Comparison of ENCODE assay signal across 1 cellular context in the genomic region with DNA sequence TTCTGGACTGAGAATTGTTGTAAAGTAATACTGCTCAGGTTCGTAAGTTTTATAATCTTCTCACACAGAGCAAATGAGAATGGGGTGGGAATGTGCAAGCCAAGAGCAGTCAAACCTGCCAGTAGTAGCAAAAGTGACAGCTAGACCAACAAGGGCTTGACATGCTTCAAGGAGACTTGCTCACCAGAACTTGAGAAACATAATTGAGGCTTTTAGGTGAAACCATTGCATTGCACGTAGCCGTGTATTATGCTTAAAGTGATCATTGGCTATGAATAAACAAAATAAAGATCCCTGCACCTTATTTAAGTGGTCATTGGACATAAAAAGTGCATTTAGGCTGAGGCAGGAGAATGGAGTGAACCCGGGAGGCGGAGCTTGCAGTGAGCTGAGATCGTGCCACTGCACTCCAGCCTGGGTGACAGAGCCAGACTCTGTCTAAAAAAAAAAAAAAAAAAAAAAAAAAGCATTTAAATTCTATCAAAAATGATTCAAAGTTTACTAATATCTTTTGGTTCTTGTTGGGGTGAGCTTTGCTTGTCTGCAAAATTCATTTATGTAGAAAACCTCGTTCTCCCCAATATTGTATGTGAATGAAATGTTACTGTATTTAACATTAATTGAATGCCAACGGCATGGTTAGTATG.
TF ChIP-seq lines count a peak whose summit lies in the region.

No MANE protein-coding gene starts in this region.

TF ChIP-seq in K562, 482 proteins besides CTCF, POLR2A, EP300 and RAD21:
- TF ChIP-seq CHD1 (IDR thresholded peaks at IDR 0.05; ENCODE audit: low read length) (no peak), CBX8 (IDR thresholded peaks at IDR 0.05; ENCODE audit: borderline replicate concordance, extremely low read depth, low read depth, low read length, poor library complexity, severe bottlenecking) (peak; percentile 45), RFX5 (IDR thresholded peaks at IDR 0.05; ENCODE audit: low read depth, low read length) (no peak), ZNF133 (CRISPR knock-in tag; IDR thresholded peaks at IDR 0.05) (no peak), KLF6 (CRISPR knock-in tag; IDR thresholded peaks at IDR 0.05; ENCODE audit: borderline replicate concordance) (no peak), ESRRB (CRISPR knock-in tag; IDR thresholded peaks at IDR 0.05; ENCODE audit: borderline replicate concordance) (no peak), HDAC8 (tag; IDR thresholded peaks at IDR 0.05) (no peak), ELF4 (CRISPR knock-in tag; IDR thresholded peaks at IDR 0.05) (no peak), TCF3 (CRISPR knock-in tag; IDR thresholded peaks at IDR 0.05) (no peak), ZNF140 (CRISPR knock-in tag; IDR thresholded peaks at IDR 0.05) (no peak)
- TF ChIP-seq, protein P1, sequence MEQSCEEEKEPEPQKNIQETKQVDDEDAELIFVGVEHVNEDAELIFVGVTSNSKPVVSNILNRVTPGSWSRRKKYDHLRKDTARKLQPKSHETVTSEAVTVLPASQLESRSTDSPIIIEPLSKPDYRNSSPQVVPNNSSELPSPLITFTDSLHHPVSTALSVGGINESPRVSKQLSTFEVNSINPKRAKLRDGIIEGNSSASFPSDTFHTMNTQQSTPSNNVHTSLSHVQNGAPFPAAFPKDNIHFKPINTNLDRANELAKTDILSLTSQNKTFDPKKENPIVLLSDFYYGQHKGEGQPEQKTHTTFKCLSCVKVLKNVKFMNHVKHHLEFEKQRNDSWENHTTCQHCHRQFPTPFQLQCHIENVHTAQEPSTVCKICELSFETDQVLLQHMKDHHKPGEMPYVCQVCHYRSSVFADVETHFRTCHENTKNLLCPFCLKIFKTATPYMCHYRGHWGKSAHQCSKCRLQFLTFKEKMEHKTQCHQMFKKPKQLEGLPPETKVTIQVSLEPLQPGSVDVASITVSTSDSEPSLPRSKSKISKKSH (CRISPR knock-in tag; IDR thresholded peaks at IDR 0.05): no peak
- TF ChIP-seq, protein P2, sequence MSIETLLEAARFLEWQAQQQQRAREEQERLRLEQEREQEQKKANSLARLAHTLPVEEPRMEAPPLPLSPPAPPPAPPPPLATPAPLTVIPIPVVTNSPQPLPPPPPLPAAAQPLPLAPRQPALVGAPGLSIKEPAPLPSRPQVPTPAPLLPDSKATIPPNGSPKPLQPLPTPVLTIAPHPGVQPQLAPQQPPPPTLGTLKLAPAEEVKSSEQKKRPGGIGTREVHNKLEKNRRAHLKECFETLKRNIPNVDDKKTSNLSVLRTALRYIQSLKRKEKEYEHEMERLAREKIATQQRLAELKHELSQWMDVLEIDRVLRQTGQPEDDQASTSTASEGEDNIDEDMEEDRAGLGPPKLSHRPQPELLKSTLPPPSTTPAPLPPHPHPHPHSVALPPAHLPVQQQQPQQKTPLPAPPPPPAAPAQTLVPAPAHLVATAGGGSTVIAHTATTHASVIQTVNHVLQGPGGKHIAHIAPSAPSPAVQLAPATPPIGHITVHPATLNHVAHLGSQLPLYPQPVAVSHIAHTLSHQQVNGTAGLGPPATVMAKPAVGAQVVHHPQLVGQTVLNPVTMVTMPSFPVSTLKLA (conservative IDR thresholded peaks at IDR 0.05): no peak
- TF ChIP-seq, protein P3, sequence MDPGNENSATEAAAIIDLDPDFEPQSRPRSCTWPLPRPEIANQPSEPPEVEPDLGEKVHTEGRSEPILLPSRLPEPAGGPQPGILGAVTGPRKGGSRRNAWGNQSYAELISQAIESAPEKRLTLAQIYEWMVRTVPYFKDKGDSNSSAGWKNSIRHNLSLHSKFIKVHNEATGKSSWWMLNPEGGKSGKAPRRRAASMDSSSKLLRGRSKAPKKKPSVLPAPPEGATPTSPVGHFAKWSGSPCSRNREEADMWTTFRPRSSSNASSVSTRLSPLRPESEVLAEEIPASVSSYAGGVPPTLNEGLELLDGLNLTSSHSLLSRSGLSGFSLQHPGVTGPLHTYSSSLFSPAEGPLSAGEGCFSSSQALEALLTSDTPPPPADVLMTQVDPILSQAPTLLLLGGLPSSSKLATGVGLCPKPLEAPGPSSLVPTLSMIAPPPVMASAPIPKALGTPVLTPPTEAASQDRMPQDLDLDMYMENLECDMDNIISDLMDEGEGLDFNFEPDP (CRISPR knock-in tag; IDR thresholded peaks at IDR 0.05): no peak
- TF ChIP-seq, protein P4, sequence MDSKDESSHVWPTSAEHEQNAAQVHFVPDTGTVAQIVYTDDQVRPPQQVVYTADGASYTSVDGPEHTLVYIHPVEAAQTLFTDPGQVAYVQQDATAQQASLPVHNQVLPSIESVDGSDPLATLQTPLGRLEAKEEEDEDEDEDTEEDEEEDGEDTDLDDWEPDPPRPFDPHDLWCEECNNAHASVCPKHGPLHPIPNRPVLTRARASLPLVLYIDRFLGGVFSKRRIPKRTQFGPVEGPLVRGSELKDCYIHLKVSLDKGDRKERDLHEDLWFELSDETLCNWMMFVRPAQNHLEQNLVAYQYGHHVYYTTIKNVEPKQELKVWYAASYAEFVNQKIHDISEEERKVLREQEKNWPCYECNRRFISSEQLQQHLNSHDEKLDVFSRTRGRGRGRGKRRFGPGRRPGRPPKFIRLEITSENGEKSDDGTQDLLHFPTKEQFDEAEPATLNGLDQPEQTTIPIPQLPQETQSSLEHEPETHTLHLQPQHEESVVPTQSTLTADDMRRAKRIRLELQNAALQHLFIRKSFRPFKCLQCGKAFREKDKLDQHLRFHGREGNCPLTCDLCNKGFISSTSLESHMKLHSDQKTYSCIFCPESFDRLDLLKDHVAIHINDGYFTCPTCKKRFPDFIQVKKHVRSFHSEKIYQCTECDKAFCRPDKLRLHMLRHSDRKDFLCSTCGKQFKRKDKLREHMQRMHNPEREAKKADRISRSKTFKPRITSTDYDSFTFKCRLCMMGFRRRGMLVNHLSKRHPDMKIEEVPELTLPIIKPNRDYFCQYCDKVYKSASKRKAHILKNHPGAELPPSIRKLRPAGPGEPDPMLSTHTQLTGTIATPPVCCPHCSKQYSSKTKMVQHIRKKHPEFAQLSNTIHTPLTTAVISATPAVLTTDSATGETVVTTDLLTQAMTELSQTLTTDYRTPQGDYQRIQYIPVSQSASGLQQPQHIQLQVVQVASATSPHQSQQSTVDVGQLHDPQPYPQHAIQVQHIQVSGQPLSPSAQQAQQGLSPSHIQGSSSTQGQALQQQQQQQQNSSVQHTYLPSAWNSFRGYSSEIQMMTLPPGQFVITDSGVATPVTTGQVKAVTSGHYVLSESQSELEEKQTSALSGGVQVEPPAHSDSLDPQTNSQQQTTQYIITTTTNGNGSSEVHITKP (IDR thresholded peaks at IDR 0.05; ENCODE audit: partially characterized antibody): peak; percentile 38
